8 cellular contexts compared by ENCODE assay signal in the genomic region with DNA sequence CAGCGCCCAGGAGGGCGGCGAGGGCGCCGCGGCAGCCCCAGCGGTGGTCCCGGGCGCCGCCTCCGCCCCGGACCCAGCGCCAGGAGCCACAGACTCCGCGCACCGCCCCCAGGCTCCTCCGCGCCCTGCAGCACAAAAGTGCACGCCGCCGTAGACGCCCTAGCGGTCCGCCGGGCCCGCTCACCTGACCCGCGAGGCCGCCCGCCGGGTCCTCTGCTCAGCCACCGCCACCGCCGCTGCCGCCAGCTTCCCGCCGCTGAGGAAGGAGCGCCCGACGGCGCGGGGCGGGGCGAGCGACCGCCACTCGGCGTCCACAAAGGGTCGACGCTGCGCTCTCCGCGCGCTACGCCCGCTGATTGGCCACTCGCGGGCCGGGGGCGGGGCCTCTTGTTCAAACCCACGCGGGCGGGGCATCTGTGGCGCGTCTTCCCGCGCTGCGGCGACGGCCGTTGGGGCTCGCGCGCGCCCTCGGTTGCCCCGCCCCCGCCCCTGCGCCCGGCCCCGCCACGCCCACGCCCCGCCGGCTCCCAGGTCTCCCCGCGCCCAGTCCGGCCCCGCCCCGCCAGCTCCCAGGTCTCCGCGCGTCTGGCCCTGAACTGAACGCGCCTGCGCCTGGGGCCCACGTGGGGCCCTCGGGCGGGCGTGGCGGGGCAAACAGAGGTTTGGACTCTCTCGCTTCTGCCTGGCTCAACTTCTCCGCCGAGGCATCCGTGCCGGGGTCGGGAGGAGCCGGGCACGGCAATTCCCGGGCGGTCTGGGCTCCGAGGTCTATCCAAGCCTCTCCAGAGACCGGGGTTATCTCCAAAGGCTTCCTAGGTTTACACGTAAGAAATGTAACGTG. TPM values are rescaled to one million over a fixed set of nuclear protein-coding genes. Genes with fewer than 3 reads are reported as not detected.
DNase-seq lines count a peak whose midpoint lies in the region; TF ChIP-seq lines count a peak whose summit lies in the region.

A gene (minus strand): TSS at position 269 of the 841 bp plus-strand sequence. CDS start 9,154 bp downstream, outside the sequence.

- peak within 1 kb of the TSS in 1 of 2 experiments; percentile 59 for H2BK12ac ChIP-seq in mesenchymal stem cell (ENCODE audit: low read length in 2 of 2)

- H3K9ac ChIP-seq in mesenchymal stem cell (ENCODE audit: low read length): peak within 1 kb of the TSS; percentile 98

- peaks cover 24% of the 10 kb centered on the region for H3K4me1 ChIP-seq in effector memory CD4-positive, alpha-beta T cell (ENCODE audit: control insufficient read depth, insufficient read depth, low read length, poor library complexity, severe bottlenecking)
- H3K4me1 ChIP-seq in mesenchymal stem cell (ENCODE audit: control insufficient read depth, insufficient read depth, low read depth, low read length): peaks cover 25% of the 10 kb centered on the region

- H3K4ac ChIP-seq in mesenchymal stem cell (ENCODE audit: low read depth in 1 of 2, low read length in 2 of 2): peak within 1 kb of the TSS; percentile 77 to 87

- H3K27ac ChIP-seq in effector memory CD4-positive, alpha-beta T cell (ENCODE audit: insufficient read depth, low read length, poor library complexity, severe bottlenecking): peak within 1 kb of the TSS; percentile 83
- peak within 1 kb of the TSS; percentile 100 for H3K27ac ChIP-seq in mesenchymal stem cell (ENCODE audit: low read length, poor library complexity, severe bottlenecking)

- peak within 1 kb of the TSS; percentile 87 for H3K4me2 ChIP-seq in mesenchymal stem cell (ENCODE audit: low read length, poor library complexity, severe bottlenecking)

- H4K8ac ChIP-seq in mesenchymal stem cell (ENCODE audit: low read length): peak within 1 kb of the TSS; percentile 90

- peak within 1 kb of the TSS; percentile 91 for H2AK5ac ChIP-seq in mesenchymal stem cell (ENCODE audit: low read length, severe bottlenecking)

- no peaks in the 10 kb centered on the region for H3K79me1 ChIP-seq in mesenchymal stem cell (replicated peaks; ENCODE audit: low read length, poor library complexity, severe bottlenecking)

- no peak for TF ChIP-seq CTCF in GM20000 (IDR thresholded peaks at IDR 0.05; ENCODE audit: extremely low read depth, missing control alignments)

- H2BK5ac ChIP-seq in mesenchymal stem cell (ENCODE audit: low read depth, low read length, poor library complexity, severe bottlenecking): peak within 1 kb of the TSS; percentile 79

- H3K23ac ChIP-seq in mesenchymal stem cell (ENCODE audit: low read length in 2 of 2): peak within 1 kb of the TSS in 1 of 2 experiments; percentile 91

- CTCF ChIA-PET in activated CD8-positive, alpha-beta memory T cell treated with anti-CD3 and anti-CD28 coated beads for 36 hours (lab: Charles Lee): interaction anchor here (0.8 to 2.5 kb wide), 8 partner anchors 15 to 68 kb away, joined by 3 to 10 read pairs (median 4); a partner anchor contains a TSS

- whole genome bisulfite sequencing in mesenchymal stem cell: under 1% methylated on average over 97 of the region's 115 CpGs

- H3K4me3 ChIP-seq in effector memory CD4-positive, alpha-beta T cell (ENCODE audit: insufficient read depth, low read depth, low read length, poor library complexity, severe bottlenecking): peak within 1 kb of the TSS; percentile 65
- H3K4me3 ChIP-seq in mesenchymal stem cell (ENCODE audit: insufficient read depth in 1 of 2, low read depth in 1 of 2, low read length in 2 of 2): peak within 1 kb of the TSS; percentile 92 to 93

- peak within 1 kb of the TSS; percentile 76 to 97 for H3K14ac ChIP-seq in mesenchymal stem cell (ENCODE audit: low read length in 2 of 2)

- no peaks in the 10 kb centered on the region for H3K27me3 ChIP-seq in effector memory CD4-positive, alpha-beta T cell (replicated peaks; ENCODE audit: control insufficient read depth, insufficient read depth, low read length, poor library complexity, severe bottlenecking)
- H3K27me3 ChIP-seq in mesenchymal stem cell (ENCODE audit: control insufficient read depth in 1 of 2, insufficient read depth in 1 of 2, low read length in 2 of 2): no peaks in the 10 kb centered on the region

- H2AFZ ChIP-seq in mesenchymal stem cell (ENCODE audit: low read depth, low read length): peak within 1 kb of the TSS; percentile 62

- peak within 1 kb of the TSS; percentile 5 for H2BK15ac ChIP-seq in mesenchymal stem cell (ENCODE audit: low read depth, poor library complexity, severe bottlenecking)

- H2BK120ac ChIP-seq in mesenchymal stem cell (ENCODE audit: low read depth, low read length): peak within 1 kb of the TSS; percentile 71

- H3K36me3 ChIP-seq in effector memory CD4-positive, alpha-beta T cell (ENCODE audit: control insufficient read depth, insufficient read depth, low read length): no peaks in the 10 kb centered on the region
- no peaks in the 10 kb centered on the region for H3K36me3 ChIP-seq in mesenchymal stem cell (ENCODE audit: control insufficient read depth in 1 of 2, insufficient read depth in 2 of 2, low read depth in 1 of 2, low read length in 2 of 2)

- DNase-seq in CMK (ENCODE audit: low read depth): peak; percentile 86
- DNase-seq in GM20000 (ENCODE audit: low spot score): peak; percentile 100
- DNase-seq in HS-5 (ENCODE audit: low read depth): peak; percentile 63
- DNase-seq in NOMO-1 (lab: John Stamatoyannopoulos, UW; ENCODE audit: unreplicated experiment in 2 of 2): peak; percentile 99
- peak; percentile 95 to 98 (median 96) for DNase-seq in effector memory CD4-positive, alpha-beta T cell
- peak; percentile 96 for DNase-seq in mesenchymal stem cell
- DNase-seq in stimulated activated CD8-positive, alpha-beta memory T cell treated with anti-CD3 and anti-CD28 coated beads, Interleukin-12 subunit alpha, Interleukin-12 subunit beta, amount 100 ng/mL, for 4 hours (ENCODE audit: low read depth): peak; percentile 98

- H3K9me3 ChIP-seq in effector memory CD4-positive, alpha-beta T cell (ENCODE audit: control insufficient read depth, low read length): no peaks in the 10 kb centered on the region
- H3K9me3 ChIP-seq in mesenchymal stem cell (ENCODE audit: control insufficient read depth, low read length): no peaks in the 10 kb centered on the region

- peak within 1 kb of the TSS; percentile 69 to 86 for H3K18ac ChIP-seq in mesenchymal stem cell (ENCODE audit: low read depth in 1 of 2, low read length in 2 of 2)

- POLR2A ChIA-PET in activated CD8-positive, alpha-beta memory T cell treated with anti-CD3 and anti-CD28 coated beads for 36 hours (lab: Charles Lee): interaction anchor here (0.9 to 2.2 kb wide), 6 partner anchors 26 to 461 kb away, joined by 3 to 11 read pairs (median 3); a partner anchor contains a TSS

- peak within 1 kb of the TSS; percentile 43 for H4K91ac ChIP-seq in mesenchymal stem cell (ENCODE audit: low read length)

RNA-seq across cellular contexts. Expression of the gene that starts here (rescaled TPM):
- 10 to 100 TPM; 71.5 to 72.7 TPM for total RNA-seq in activated CD8-positive, alpha-beta memory T cell treated with anti-CD3 and anti-CD28 coated beads for 36 hours
- polyA plus RNA-seq in mesenchymal stem cell (2013, experiment 1 of 2): 8.8 TPM
- polyA plus RNA-seq in mesenchymal stem cell (2013, experiment 2 of 2): 8.9 TPM

Comparison
In these comparisons a context has a peak if more than half of its experiments do, and no peak if none do; other contexts are left out.
1. Peak in every context shown above with its lines: DNase-seq, H3K4me3 ChIP-seq and H3K27ac ChIP-seq.